15 cellular contexts compared by ENCODE assay signal in the genomic region with DNA sequence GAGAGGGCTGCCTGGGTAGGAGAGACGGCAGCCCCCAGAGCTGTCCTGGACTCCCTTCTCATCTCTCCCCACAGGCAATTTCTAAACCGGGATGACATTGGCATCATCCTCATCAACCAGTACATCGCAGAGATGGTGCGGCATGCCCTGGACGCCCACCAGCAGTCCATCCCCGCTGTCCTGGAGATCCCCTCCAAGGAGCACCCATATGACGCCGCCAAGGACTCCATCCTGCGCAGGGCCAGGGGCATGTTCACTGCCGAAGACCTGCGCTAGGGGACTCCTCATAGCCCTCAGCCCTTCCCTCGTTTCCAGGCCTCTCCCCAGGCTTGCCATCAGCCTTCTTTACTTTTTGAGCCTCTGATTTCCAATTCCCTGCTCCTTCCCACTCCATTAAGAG. TPM values are rescaled to one million over a fixed set of nuclear protein-coding genes. Genes with fewer than 3 reads are reported as not detected.
DNase-seq lines count a peak whose midpoint lies in the region; ATAC-seq and TF ChIP-seq lines count a peak whose summit lies in the region.
"Had no signal": no experiment of that assay in that cellular context is flagged by ENCODE, and none has a peak within 500 bp of the region (broad histone marks: within the 10 kb centered on the region; RNA-seq: fewer than 3 reads in every experiment).

No MANE protein-coding gene starts in this region.

- H3K4me1 Mint-ChIP-seq in HFFc6 (ENCODE audit: low read depth) (peaks cover 45% of the 10 kb centered on the region), WTC11 (peaks cover 36% of the 10 kb centered on the region), memory B cell (peaks cover 35% of the 10 kb centered on the region), type B pancreatic cell (ENCODE audit: unreplicated experiment) (peaks cover 54% of the 10 kb centered on the region)

- ATAC-seq in WTC11, result no peak
- no peak for ATAC-seq in memory B cell (ENCODE audit: low read depth)
- ATAC-seq: HCT116 had no signal

- H3K4me3 Mint-ChIP-seq in HFFc6 (peak overlapping the region; percentile 28; the same call in 1 of the 2 replicates), WTC11 (no peak overlapping the region), memory B cell (no peak overlapping the region), type B pancreatic cell (peak overlapping the region; percentile 59)

- H3K27ac Mint-ChIP-seq in HFFc6 (peak overlapping the region; percentile 16; the same call in 1 of the 2 replicates), WTC11 (peak overlapping the region; percentile 86; the same call in 1 of the 2 replicates), memory B cell (peak overlapping the region; percentile 29), type B pancreatic cell (no peak overlapping the region)

- TF ChIP-seq CTCF in HFFc6 (IDR thresholded peaks at IDR 0.05), result no peak
- no peak for TF ChIP-seq CTCF in WTC11 (IDR thresholded peaks at IDR 0.05)
- no peak for TF ChIP-seq CTCF in type B pancreatic cell (conservative IDR thresholded peaks at IDR 0.05)

- CTCF ChIA-PET in WTC11 (lab: Charles Lee), result interaction anchor here (1.0 to 6.6 kb wide), 2 partner anchors 16 to 45 kb away, joined by 3 to 149 read pairs; a partner anchor contains a TSS

- H3K27me3 Mint-ChIP-seq in HFFc6 (ENCODE audit: insufficient read depth) (peaks cover 48% of the 10 kb centered on the region), WTC11 (ENCODE audit: low read depth) (peaks cover 32% of the 10 kb centered on the region), memory B cell (peaks cover 4% of the 10 kb centered on the region), type B pancreatic cell (peaks cover 22% of the 10 kb centered on the region)

- peaks cover 22% of the 10 kb centered on the region for H3K36me3 Mint-ChIP-seq in HFFc6 (ENCODE audit: low read depth)
- H3K36me3 Mint-ChIP-seq in WTC11, result peaks cover 9% of the 10 kb centered on the region
- H3K36me3 Mint-ChIP-seq in memory B cell, result peaks cover 19% of the 10 kb centered on the region
- H3K36me3 Mint-ChIP-seq in type B pancreatic cell, result peaks cover 17% of the 10 kb centered on the region

- POLR2A ChIA-PET in WTC11 (lab: Charles Lee), result no interaction called here

- DNase-seq in HFFc6 (no peak), WTC11 (ENCODE audit: low spot score) (no peak), memory B cell (ENCODE audit: low spot score in 2 of 2) (no peak), type B pancreatic cell (ENCODE audit: extremely low spot score, unreplicated experiment) (no peak), NCI-H82 (lab: John Stamatoyannopoulos, UW) (no peak), epidermal melanocyte (ENCODE audit: insufficient read length, low spot score) (no peak)
- no peak for DNase-seq in activated CD4-positive, CD25-positive, alpha-beta regulatory T cell (lab: John Stamatoyannopoulos, UW)
- DNase-seq: KBM-7, NCI-H1048, NCI-H146, NCI-H2081 treated with DMSO at 0.1 percent for 48 hours, NCI-H2227 treated with DMSO at 0.1 percent for 48 hours, NCI-H526, OCI-M1 had no signal

- peaks cover 6% of the 10 kb centered on the region; the same call in 1 of the 2 replicates for H3K9me3 Mint-ChIP-seq in HFFc6
- H3K9me3 Mint-ChIP-seq in WTC11, result no peaks in the 10 kb centered on the region
- H3K9me3 Mint-ChIP-seq in memory B cell, result no peaks in the 10 kb centered on the region
- H3K9me3 Mint-ChIP-seq in type B pancreatic cell, result no peaks in the 10 kb centered on the region

TF ChIP-seq in WTC11, 78 proteins besides CTCF, POLR2A, EP300 and RAD21:
- TF ChIP-seq FOXK1 (CRISPR knock-in tag; IDR thresholded peaks at IDR 0.05) (no peak), ETV6 (CRISPR knock-in tag; IDR thresholded peaks at IDR 0.05) (no peak), ZNF671 (CRISPR knock-in tag; IDR thresholded peaks at IDR 0.05) (no peak)
- TF ChIP-seq, protein P1, sequence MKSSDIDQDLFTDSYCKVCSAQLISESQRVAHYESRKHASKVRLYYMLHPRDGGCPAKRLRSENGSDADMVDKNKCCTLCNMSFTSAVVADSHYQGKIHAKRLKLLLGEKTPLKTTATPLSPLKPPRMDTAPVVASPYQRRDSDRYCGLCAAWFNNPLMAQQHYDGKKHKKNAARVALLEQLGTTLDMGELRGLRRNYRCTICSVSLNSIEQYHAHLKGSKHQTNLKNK (CRISPR knock-in tag; IDR thresholded peaks at IDR 0.05), result no peak

RNA-seq across cellular contexts. Expression of a gene that starts 2.6 kb away (rescaled TPM):
- total RNA-seq in HFFc6 (2021; fragmentation: NEBNext Ultra II Directional; extraction: Animal tissue kit (Norgen Biotek cat#: 25700)), result 100 to 1,000 TPM; 179 to 212 (median 193) TPM
- total RNA-seq in WTC11 (2021), result 117 to 121 TPM (median 120 TPM) in 3 replicates
- total RNA-seq in type B pancreatic cell (ENCODE audit: low replicate concordance), result 144 and 157 TPM in 2 replicates

RNA-seq across cellular contexts. Expression of a gene that starts 35.1 kb away (rescaled TPM):
- total RNA-seq in HFFc6 (2021; fragmentation: NEBNext Ultra II Directional; extraction: Animal tissue kit (Norgen Biotek cat#: 25700)), result 100 to 1,000 TPM; 492 to 540 (median 512) TPM
- 6.3 to 8.0 TPM (median 6.8 TPM) in 3 replicates for total RNA-seq in WTC11 (2021)
- total RNA-seq in type B pancreatic cell (ENCODE audit: low replicate concordance), result 20.3 and 54.0 TPM in 2 replicates

RNA-seq across cellular contexts. Expression of a gene that starts 45.2 kb away (rescaled TPM):
- total RNA-seq in HFFc6 (2021; fragmentation: NEBNext Ultra II Directional; extraction: Animal tissue kit (Norgen Biotek cat#: 25700)), result under 1 TPM in 2 of 6 experiments, not detected in 4; 0.05 to 0.07 TPM
- 2.5 to 2.9 TPM (median 2.7 TPM) in 3 replicates for total RNA-seq in WTC11 (2021)
- total RNA-seq in type B pancreatic cell (ENCODE audit: low replicate concordance), result 1.3 and 4.2 TPM in 2 replicates

Comparison
In these comparisons a context has a peak if more than half of its experiments do, and no peak if none do; other contexts are left out.
1. H3K4me3 Mint-ChIP-seq: peak in HFFc6 (single experiment) and type B pancreatic cell (single experiment); none in WTC11 (single experiment) and memory B cell (single experiment).